ENCODE assay signal across 19 cellular contexts in the genomic region with DNA sequence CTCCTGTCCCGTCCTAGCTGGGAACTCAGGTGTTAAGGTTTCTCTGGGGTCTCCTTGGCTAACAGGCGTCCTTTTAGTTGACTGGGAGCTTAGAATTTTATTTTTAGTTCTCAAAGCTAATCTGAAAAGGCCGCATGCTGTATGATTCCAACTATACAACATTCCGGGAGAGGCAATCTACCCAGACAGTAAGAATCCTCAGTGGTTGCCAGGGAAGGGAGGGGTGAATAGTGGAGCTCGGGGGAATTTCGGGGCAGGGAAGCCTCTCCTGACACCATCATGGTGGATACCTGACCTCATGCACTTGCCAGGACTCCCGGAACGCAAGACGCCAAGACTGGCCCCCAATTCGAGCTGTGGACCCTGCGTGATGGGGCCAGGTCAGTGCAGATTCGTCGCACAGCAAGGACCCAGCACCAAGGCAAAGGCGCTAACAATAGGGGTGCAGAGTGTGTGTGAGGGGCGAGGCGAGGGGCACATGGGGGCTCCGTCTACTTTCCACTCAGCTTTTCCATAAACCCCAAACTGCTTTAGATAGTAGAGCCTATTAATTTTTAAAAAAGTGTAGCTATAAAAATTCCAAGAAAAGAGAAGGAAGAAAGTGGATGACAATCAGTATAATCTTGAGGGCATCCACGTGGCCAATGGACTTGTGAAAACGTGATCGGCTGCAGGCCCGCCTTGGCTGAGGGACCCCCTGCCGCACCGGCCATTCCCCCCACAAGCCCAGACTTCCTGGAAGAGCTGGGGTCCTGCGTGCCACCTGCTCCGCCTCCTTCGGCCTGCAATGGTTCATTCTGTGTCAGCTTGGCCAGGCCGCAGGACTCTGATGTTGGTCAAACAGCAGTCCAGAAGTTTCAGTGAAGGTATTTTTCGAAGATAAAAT. TPM values are rescaled to one million over a fixed set of nuclear protein-coding genes. Genes with fewer than 3 reads are reported as not detected.
A peak's percentile ranks its signal among the peaks of the same experiment; 100 is the strongest.
DNase-seq lines count a peak whose midpoint lies in the region; ATAC-seq and TF ChIP-seq lines count a peak whose summit lies in the region.
"Had no signal": no experiment of that assay in that cellular context is flagged by ENCODE, and none has a peak within 500 bp of the region (broad histone marks: within the 10 kb centered on the region; RNA-seq: fewer than 3 reads in every experiment).

No MANE protein-coding gene starts in this region.

- no peak for DNase-seq in CD4-positive, alpha-beta T cell
- peak; percentile 74 for DNase-seq in cardiac septum (ENCODE audit: low spot score)
- DNase-seq in osteoblast (ENCODE audit: insufficient read length, low spot score, missing footprints): peak; percentile 73
- DNase-seq in NCI-H187 treated with DMSO at 0.1 percent for 48 hours (lab: John Stamatoyannopoulos, UW): no peak
- no peak for DNase-seq in stimulated activated naive B cell treated with anti-CD40 and anti-IgM and Interleukin-4, amounts not matched to agents 10 μg/mL and 1 μg/mL and 100 μg/mL, for 72 hours
- DNase-seq: C1 segment of cervical spinal cord, DMS53, IMR-90, MM.1S, NCI-H187 had no signal

- no peaks in the 10 kb centered on the region for H4K20me1 ChIP-seq in osteoblast (ENCODE audit: insufficient read depth, low read length)

- H3K4me1 ChIP-seq in osteoblast (ENCODE audit: insufficient read depth, low read length): no peaks in the 10 kb centered on the region

- no peaks in the 10 kb centered on the region for H3K9me3 Mint-ChIP-seq in CD4-positive, alpha-beta T cell
- no peaks in the 10 kb centered on the region for H3K9me3 Mint-ChIP-seq in IgD-negative memory B cell
- peaks cover 0 to 1% of the 10 kb centered on the region in 2 donors for H3K9me3 Mint-ChIP-seq in stimulated activated naive B cell treated with anti-CD40 and anti-IgM and Interleukin-4, amounts not matched to agents 10 μg/mL and 1 μg/mL and 100 μg/mL, for 72 hours

- H3K27ac Mint-ChIP-seq in CD4-positive, alpha-beta T cell: peak overlapping the region; percentile 39
- peak overlapping the region in 1 of 3 donors; percentile 90 for H3K27ac Mint-ChIP-seq in IgD-negative memory B cell
- H3K27ac Mint-ChIP-seq in stimulated activated naive B cell treated with anti-CD40 and anti-IgM and Interleukin-4, amounts not matched to agents 10 μg/mL and 1 μg/mL and 100 μg/mL, for 72 hours: no peak overlapping the region

- H3K27ac ChIP-seq in CD4-positive, alpha-beta T cell (ENCODE audit: low read depth, low read length): no peak overlapping the region
- no peak overlapping the region for H3K27ac ChIP-seq in osteoblast (ENCODE audit: low read depth, low read length)
- H3K27ac ChIP-seq: suprapubic skin had no signal

- no peak for ATAC-seq in CD4-positive, alpha-beta T cell (ENCODE audit: poor library complexity)
- ATAC-seq in stimulated activated naive B cell treated with anti-CD40 and anti-IgM and Interleukin-4, amounts not matched to agents 10 μg/mL and 1 μg/mL and 100 μg/mL, for 72 hours (replicated peaks): no peak
- no peak for ATAC-seq in GM21526 (IDR thresholded peaks at IDR 0.05; ENCODE audit: low FRiP score, unreplicated experiment)
- ATAC-seq: esophagus mucosa had no signal

- TF ChIP-seq CTCF in CD4-positive, alpha-beta T cell (IDR thresholded peaks at IDR 0.05): no peak
- no peak for TF ChIP-seq CTCF in osteoblast (IDR thresholded peaks at IDR 0.05; ENCODE audit: extremely low read depth, low read depth, low read length)

- no peaks in the 10 kb centered on the region for H3K9me3 ChIP-seq in CD4-positive, alpha-beta T cell (ENCODE audit: control insufficient read depth, low read length)
- H3K9me3 ChIP-seq in osteoblast (ENCODE audit: low read depth, low read length): no peaks in the 10 kb centered on the region
- H3K9me3 ChIP-seq: HAP-1, suprapubic skin had no signal

- no peak overlapping the region for H2AFZ ChIP-seq in osteoblast (ENCODE audit: low read length)

- no peak overlapping the region for H3K4me3 ChIP-seq in osteoblast (ENCODE audit: insufficient read depth, low read length)
- H3K4me3 ChIP-seq: HAP-1, lung, suprapubic skin had no signal

- POLR2A ChIA-PET in CD4-positive, alpha-beta T cell (lab: Charles Lee): no interaction called here

- H3K27me3 ChIP-seq in CD4-positive, alpha-beta T cell (ENCODE audit: control insufficient read depth, insufficient read depth, low read length): no peaks in the 10 kb centered on the region
- H3K27me3 ChIP-seq in osteoblast (ENCODE audit: insufficient read depth, low read length): peaks cover 32% of the 10 kb centered on the region

- intact Hi-C loops in CD4-positive, alpha-beta T cell (cut with DNase I, micrococcal nuclease): no loop called here
- intact Hi-C loops in cardiac septum (cut with DNase I): loop anchor here (1.0 kb wide), 1 partner anchor 18 kb away; no protein-coding TSS in a partner anchor

- no peaks in the 10 kb centered on the region for H3K36me3 ChIP-seq in osteoblast (ENCODE audit: insufficient read depth, low read length)
- H3K36me3 ChIP-seq: HAP-1, suprapubic skin had no signal

- H3K79me2 ChIP-seq in osteoblast (ENCODE audit: insufficient read depth, low read length): no peaks in the 10 kb centered on the region

- H3K4me1 Mint-ChIP-seq in CD4-positive, alpha-beta T cell (ENCODE audit: low read depth): peaks cover 38% of the 10 kb centered on the region
- peaks cover 16 to 25% (median 20%) of the 10 kb centered on the region in 3 donors for H3K4me1 Mint-ChIP-seq in IgD-negative memory B cell
- peaks cover 27 to 39% of the 10 kb centered on the region in 2 donors for H3K4me1 Mint-ChIP-seq in stimulated activated naive B cell treated with anti-CD40 and anti-IgM and Interleukin-4, amounts not matched to agents 10 μg/mL and 1 μg/mL and 100 μg/mL, for 72 hours

- CTCF ChIA-PET in CD4-positive, alpha-beta T cell (lab: Charles Lee): interaction anchor here (0.7 kb wide), 1 partner anchor 35 kb away, joined by 3 read pairs; no protein-coding TSS in a partner anchor

- no peak overlapping the region for H3K4me2 ChIP-seq in osteoblast (ENCODE audit: insufficient read depth, low read length)

- peak overlapping the region; percentile 49 for H3K4me3 Mint-ChIP-seq in CD4-positive, alpha-beta T cell
- H3K4me3 Mint-ChIP-seq in IgD-negative memory B cell: peak overlapping the region in 3 of 4 donors; percentile 39 to 76 (median 60)
- H3K4me3 Mint-ChIP-seq in stimulated activated naive B cell treated with anti-CD40 and anti-IgM and Interleukin-4, amounts not matched to agents 10 μg/mL and 1 μg/mL and 100 μg/mL, for 72 hours: no peak overlapping the region

- no peaks in the 10 kb centered on the region for H3K27me3 Mint-ChIP-seq in CD4-positive, alpha-beta T cell
- peaks cover 3% of the 10 kb centered on the region for H3K27me3 Mint-ChIP-seq in IgD-negative memory B cell
- H3K27me3 Mint-ChIP-seq in stimulated activated naive B cell treated with anti-CD40 and anti-IgM and Interleukin-4, amounts not matched to agents 10 μg/mL and 1 μg/mL and 100 μg/mL, for 72 hours: peaks cover 9% of the 10 kb centered on the region in 2 donors

- no peaks in the 10 kb centered on the region for H3K36me3 Mint-ChIP-seq in CD4-positive, alpha-beta T cell (ENCODE audit: low read depth)
- H3K36me3 Mint-ChIP-seq in IgD-negative memory B cell: no peaks in the 10 kb centered on the region
- peaks cover 1 to 3% of the 10 kb centered on the region in 2 donors for H3K36me3 Mint-ChIP-seq in stimulated activated naive B cell treated with anti-CD40 and anti-IgM and Interleukin-4, amounts not matched to agents 10 μg/mL and 1 μg/mL and 100 μg/mL, for 72 hours

RNA-seq across cellular contexts. Expression of gene PDCD1, which starts 17.3 kb away (rescaled TPM):
- 10 to 100 TPM in 1 of 2 experiments, 1 to 10 TPM in 1; 9.5 to 11.4 TPM for total RNA-seq in CD4-positive, alpha-beta T cell
- polyA plus RNA-seq in IgD-negative memory B cell: 0.19 TPM
- 2.0 TPM for total RNA-seq in cardiac septum
- total RNA-seq in osteoblast: not detected in 2 replicates
- total RNA-seq: bronchial epithelial cell, dermis microvascular lymphatic vessel endothelial cell, IMR-90, RPMI7951, suprapubic skin had no signal
- polyA plus RNA-seq: IMR-90 had no signal

RNA-seq across cellular contexts. Expression of gene RTP5, which starts 28.1 kb away (rescaled TPM):
- total RNA-seq in CD4-positive, alpha-beta T cell: under 1 TPM; 0.30 to 0.36 TPM
- not detected for polyA plus RNA-seq in IgD-negative memory B cell
- 0.08 TPM for total RNA-seq in cardiac septum
- total RNA-seq in osteoblast: not detected in 2 replicates
- total RNA-seq: bronchial epithelial cell, dermis microvascular lymphatic vessel endothelial cell, esophagus mucosa, IMR-90, RPMI7951, suprapubic skin had no signal
- polyA plus RNA-seq: IMR-90 had no signal

RNA-seq across cellular contexts. Expression of gene NEU4, which starts 32.4 kb away (rescaled TPM):
- 1 to 10 TPM; 4.3 to 6.8 TPM for total RNA-seq in CD4-positive, alpha-beta T cell
- polyA plus RNA-seq in IgD-negative memory B cell: not detected
- total RNA-seq in cardiac septum (not detected), osteoblast (not detected in 2 replicates)
- total RNA-seq: bronchial epithelial cell, esophagus mucosa, IMR-90, RPMI7951 had no signal
- polyA plus RNA-seq: IMR-90 had no signal

Comparison
In these comparisons a context has a peak if more than half of its experiments do, and no peak if none do; other contexts are left out.
1. DNase-seq: peak in cardiac septum (single experiment) and osteoblast (single experiment); none in CD4-positive, alpha-beta T cell (0 of 10), NCI-H187 treated with DMSO at 0.1 percent for 48 hours (single experiment) and stimulated activated naive B cell treated with anti-CD40 and anti-IgM and Interleukin-4, amounts not matched to agents 10 μg/mL and 1 μg/mL and 100 μg/mL, for 72 hours (single experiment).
2. H3K4me3 Mint-ChIP-seq: peak in CD4-positive, alpha-beta T cell (single experiment) and IgD-negative memory B cell (3 of 4); none in stimulated activated naive B cell treated with anti-CD40 and anti-IgM and Interleukin-4, amounts not matched to agents 10 μg/mL and 1 μg/mL and 100 μg/mL, for 72 hours (0 of 2).